8 cellular contexts compared by ENCODE assay signal in the genomic region with DNA sequence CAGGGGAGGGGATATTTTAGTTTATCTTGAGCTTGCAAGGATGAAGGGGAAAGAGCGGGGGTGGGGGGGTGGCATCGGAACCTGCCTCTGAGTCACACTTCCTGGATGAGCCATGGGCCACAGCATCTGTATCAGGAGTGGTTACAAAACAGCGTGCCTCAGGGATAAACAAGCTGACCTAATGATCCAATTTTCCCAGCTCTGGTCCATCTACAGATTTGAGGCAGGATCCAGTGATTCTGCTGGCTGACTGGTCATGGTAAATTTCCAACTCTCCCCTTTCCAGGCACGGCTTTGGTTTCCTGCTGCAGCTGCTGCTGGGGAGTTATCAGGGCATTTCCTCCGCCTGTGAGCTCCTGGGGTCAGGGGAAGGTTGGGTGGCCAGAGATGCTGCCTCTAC. TPM values are rescaled to one million over a fixed set of nuclear protein-coding genes. Genes with fewer than 3 reads are reported as not detected.
A peak's percentile ranks its signal among the peaks of the same experiment; 100 is the strongest.
DNase-seq lines count a peak whose midpoint lies in the region; ATAC-seq and TF ChIP-seq lines count a peak whose summit lies in the region.
"Had no signal": no experiment of that assay in that cellular context is flagged by ENCODE, and none has a peak within 500 bp of the region (broad histone marks: within the 10 kb centered on the region; RNA-seq: fewer than 3 reads in every experiment).

No MANE protein-coding gene starts in this region.

- no peaks in the 10 kb centered on the region for H3K36me3 Mint-ChIP-seq in activated CD4-positive, alpha-beta T cell treated with anti-CD3 and anti-CD28 coated beads, Interleukin-2, amount 10 ng/mL, durations not matched to agents 7 days and 5 days (ENCODE audit: low read depth)

- H3K4me3 ChIP-seq in epithelial cell of proximal tubule (ENCODE audit: low read depth, low read length) (no peak overlapping the region), spleen (peak overlapping the region in 1 of 8 donors; percentile 18)
- H3K4me3 ChIP-seq: thoracic aorta had no signal

- H3K27me3 Mint-ChIP-seq in activated CD4-positive, alpha-beta T cell treated with anti-CD3 and anti-CD28 coated beads, Interleukin-2, amount 10 ng/mL, durations not matched to agents 7 days and 5 days = peaks cover 5% of the 10 kb centered on the region

- CTCF ChIA-PET in activated CD4-positive, alpha-beta T cell treated with anti-CD3 and anti-CD28 coated beads, Interleukin-2, amount 10 ng/mL, durations not matched to agents 7 days and 5 days (lab: Charles Lee) = interaction anchor here (0.6 to 1.5 kb wide), 4 partner anchors 11 to 1608 kb away, joined by 3 to 6 read pairs (median 4); no protein-coding TSS in a partner anchor

- no peak for TF ChIP-seq CTCF in epithelial cell of proximal tubule (conservative IDR thresholded peaks at IDR 0.05; ENCODE audit: low read depth, low read length)
- no peak for TF ChIP-seq CTCF in spleen (IDR thresholded peaks at IDR 0.05 in 8 of 11, conservative IDR thresholded peaks at IDR 0.05 in 3 of 11)

- DNase-seq in Kasumi-1 (lab: John Stamatoyannopoulos, UW) = peak; percentile 52 to 55
- DNase-seq in activated CD4-positive, alpha-beta T cell treated with anti-CD3 and anti-CD28 coated beads, Interleukin-2, amount 10 ng/mL, durations not matched to agents 7 days and 5 days = peak; percentile 50
- peak; percentile 59 for DNase-seq in epithelial cell of proximal tubule (ENCODE audit: low read depth)
- no peak for DNase-seq in spleen
- no peak for DNase-seq in DMS153 (lab: John Stamatoyannopoulos, UW)
- DNase-seq in NCI-H2107 treated with DMSO at 0.1 percent for 48 hours (lab: John Stamatoyannopoulos, UW; ENCODE audit: unreplicated experiment) = no peak

- intact Hi-C loops in spleen (cut with DNase I; ENCODE audit: low total_unique reads) = no loop called here

- H3K9me3 Mint-ChIP-seq in activated CD4-positive, alpha-beta T cell treated with anti-CD3 and anti-CD28 coated beads, Interleukin-2, amount 10 ng/mL, durations not matched to agents 7 days and 5 days = peaks cover 9% of the 10 kb centered on the region

- H3K27ac Mint-ChIP-seq in activated CD4-positive, alpha-beta T cell treated with anti-CD3 and anti-CD28 coated beads, Interleukin-2, amount 10 ng/mL, durations not matched to agents 7 days and 5 days = peak overlapping the region; percentile 71

- H3K27ac ChIP-seq in spleen = peak overlapping the region in 6 of 8 donors; percentile 37 to 96 (median 53)
- H3K27ac ChIP-seq: thoracic aorta had no signal

- POLR2A ChIA-PET in activated CD4-positive, alpha-beta T cell treated with anti-CD3 and anti-CD28 coated beads, Interleukin-2, amount 10 ng/mL, durations not matched to agents 7 days and 5 days (lab: Charles Lee) = interaction anchor here (0.7 kb wide), 2 partner anchors 109 to 454 kb away, joined by 3 read pairs; no protein-coding TSS in a partner anchor

- no peaks in the 10 kb centered on the region for H3K27me3 ChIP-seq in spleen (replicated peaks in 1 of 7)

- TF ChIP-seq POLR2A in spleen (IDR thresholded peaks at IDR 0.05) = no peak

- no peaks in the 10 kb centered on the region for H3K36me3 ChIP-seq in spleen
- H3K36me3 ChIP-seq: thoracic aorta had no signal

- peaks cover 42% of the 10 kb centered on the region for H3K4me1 Mint-ChIP-seq in activated CD4-positive, alpha-beta T cell treated with anti-CD3 and anti-CD28 coated beads, Interleukin-2, amount 10 ng/mL, durations not matched to agents 7 days and 5 days

- peaks cover 12 to 48% (median 25%) of the 10 kb centered on the region in 6 donors for H3K4me1 ChIP-seq in spleen

- no peak overlapping the region for H3K4me3 Mint-ChIP-seq in activated CD4-positive, alpha-beta T cell treated with anti-CD3 and anti-CD28 coated beads, Interleukin-2, amount 10 ng/mL, durations not matched to agents 7 days and 5 days

- ATAC-seq in GM19023 (IDR thresholded peaks at IDR 0.05; ENCODE audit: unreplicated experiment) = no peak

- peaks cover 0 to 17% (median 14%) of the 10 kb centered on the region in 8 donors for H3K9me3 ChIP-seq in spleen

- 14 to 21% (median 16%) methylated on average over 5 of the region's 5 CpGs for WGBS in spleen, 5 donors

RNA-seq across cellular contexts. Expression of gene HPCAL1, which starts 4.8 kb away (rescaled TPM):
- total RNA-seq in activated CD4-positive, alpha-beta T cell treated with anti-CD3 and anti-CD28 coated beads, Interleukin-2, amount 10 ng/mL, durations not matched to agents 7 days and 5 days = 10 to 100 TPM; 61.6 to 63.6 TPM
- total RNA-seq in epithelial cell of proximal tubule = 72.3 and 138 TPM in 2 replicates
- 10 to 100 TPM; 42.3 to 80.6 (median 57.5) TPM for total RNA-seq in spleen
- 10 to 100 TPM; 41.9 to 58.5 (median 57.9) TPM for polyA plus RNA-seq in spleen

Comparison
In these comparisons a context has a peak if more than half of its experiments do, and no peak if none do; other contexts are left out.
1. DNase-seq: peak in Kasumi-1 (2 of 2), activated CD4-positive, alpha-beta T cell treated with anti-CD3 and anti-CD28 coated beads, Interleukin-2, amount 10 ng/mL, durations not matched to agents 7 days and 5 days (single experiment) and epithelial cell of proximal tubule (single experiment); none in spleen (single experiment), DMS153 (single experiment) and NCI-H2107 treated with DMSO at 0.1 percent for 48 hours (single experiment).